Comparison of ENCODE assay signal across 3 cellular contexts in genomic region chrX:119393144-119393543, GRCh38.
TF ChIP-seq lines count a peak whose summit lies in the region.

No MANE protein-coding gene starts in this region.

TF ChIP-seq in HepG2, 621 proteins besides CTCF, POLR2A, EP300 and RAD21:
- TF ChIP-seq ZNF431 (CRISPR knock-in tag; IDR thresholded peaks at IDR 0.05; ENCODE audit: borderline replicate concordance, low read depth): peak; percentile 39; the same call in 1 of the 2 replicates
- TF ChIP-seq ZNF766 (CRISPR knock-in tag; IDR thresholded peaks at IDR 0.05; ENCODE audit: borderline replicate concordance): no peak

TF ChIP-seq in HEK293, 187 proteins besides CTCF, POLR2A, EP300 and RAD21:
- TF ChIP-seq ZNF394 (tag by site-specific recombination; IDR thresholded peaks at IDR 0.05; ENCODE audit: borderline replicate concordance) (no peak), SETDB1 (IDR thresholded peaks at IDR 0.05; ENCODE audit: insufficient read length, low read length) (peak; percentile 62)

TF ChIP-seq in K562, 482 proteins besides CTCF, POLR2A, EP300 and RAD21:
- TF ChIP-seq NRF1 (conservative IDR thresholded peaks at IDR 0.05 in 1 of 2, IDR thresholded peaks at IDR 0.05 in 1 of 2): no peak
- peak; percentile 95 for TF ChIP-seq ZNF431 (CRISPR knock-in tag; IDR thresholded peaks at IDR 0.05)
